ENCODE assay signal across 21 cellular contexts in genomic region chr11:86145439-86146156, GRCh38.
DNase-seq lines count a peak whose midpoint lies in the region; ATAC-seq and TF ChIP-seq lines count a peak whose summit lies in the region.
"Had no signal": no experiment of that assay in that cellular context is flagged by ENCODE, and none has a peak within 500 bp of the region (broad histone marks: within the 10 kb centered on the region; RNA-seq: fewer than 3 reads in every experiment).

No MANE protein-coding gene starts in this region.

- H3K9me3 Mint-ChIP-seq in progenitor cell of endocrine pancreas (ENCODE audit: low read depth) = no peaks in the 10 kb centered on the region
- H3K9me3 Mint-ChIP-seq: activated naive CD8-positive, alpha-beta T cell treated with anti-CD3 and anti-CD28 coated beads, Interleukin-2, amount 10 ng/mL, durations not matched to agents 7 days and 5 days; activated T-cell treated with anti-CD3 and anti-CD28 coated beads, Interleukin-2, amount 50 U/mL, for 24 hours; effector memory CD8-positive, alpha-beta T cell; stimulated activated memory B cell treated with anti-CD40 and anti-IgM and Interleukin-4, amounts not matched to agents 10 μg/mL and 1 μg/mL and 100 μg/mL, for 72 hours had no signal

- H3K27ac ChIP-seq in sigmoid colon = no peak overlapping the region

- no peaks in the 10 kb centered on the region for H3K36me3 ChIP-seq in sigmoid colon

- H3K4me3 Mint-ChIP-seq in progenitor cell of endocrine pancreas (ENCODE audit: low read depth) = no peak overlapping the region
- H3K4me3 Mint-ChIP-seq: activated CD4-positive, alpha-beta T cell treated with anti-CD3 and anti-CD28 coated beads, Interleukin-2, amount 10 ng/mL, durations not matched to agents 7 days and 5 days; activated naive CD8-positive, alpha-beta T cell treated with anti-CD3 and anti-CD28 coated beads, Interleukin-2, amount 10 ng/mL, durations not matched to agents 7 days and 5 days; activated T-cell treated with anti-CD3 and anti-CD28 coated beads, Interleukin-2, amount 50 U/mL, for 24 hours; stimulated activated memory B cell treated with anti-CD40 and anti-IgM and Interleukin-4, amounts not matched to agents 10 μg/mL and 1 μg/mL and 100 μg/mL, for 72 hours had no signal

- intact Hi-C loops in sigmoid colon (cut with DNase I) = no loop called here

- TF ChIP-seq POLR2A in erythroblast (IDR thresholded peaks at IDR 0.05; ENCODE audit: low read length) = no peak
- TF ChIP-seq POLR2A in sigmoid colon (IDR thresholded peaks at IDR 0.05) = no peak

- TF ChIP-seq CTCF in progenitor cell of endocrine pancreas (IDR thresholded peaks at IDR 0.05; ENCODE audit: unreplicated experiment) (no peak), sigmoid colon (IDR thresholded peaks at IDR 0.05) (no peak), omental fat pad (IDR thresholded peaks at IDR 0.05) (no peak)

- H3K27me3 ChIP-seq in sigmoid colon = no peaks in the 10 kb centered on the region

- peaks cover 0 to 11% (median 8%) of the 10 kb centered on the region in 4 donors for H3K4me1 ChIP-seq in sigmoid colon

- no peaks in the 10 kb centered on the region for H3K36me3 Mint-ChIP-seq in progenitor cell of endocrine pancreas (ENCODE audit: insufficient read depth)
- H3K36me3 Mint-ChIP-seq: stimulated activated memory B cell treated with anti-CD40 and anti-IgM and Interleukin-4, amounts not matched to agents 10 μg/mL and 1 μg/mL and 100 μg/mL, for 72 hours had no signal

- no peak overlapping the region for H3K4me3 ChIP-seq in sigmoid colon

- H3K9me3 ChIP-seq in sigmoid colon = no peaks in the 10 kb centered on the region

- H3K4me1 Mint-ChIP-seq in progenitor cell of endocrine pancreas (ENCODE audit: low read depth) = peaks cover 14% of the 10 kb centered on the region

- no peak for TF ChIP-seq EP300 in sigmoid colon (IDR thresholded peaks at IDR 0.05)

- 67 to 82% methylated on average over 5 of the region's 5 CpGs for WGBS in sigmoid colon, 2 donors

- peak; percentile 87 to 96 for DNase-seq in erythroblast (lab: John Stamatoyannopoulos, UW)
- DNase-seq in progenitor cell of endocrine pancreas (ENCODE audit: low spot score, unreplicated experiment) = no peak
- DNase-seq in cortex of kidney (lab: John Stamatoyannopoulos, UW) = no peak
- no peak for DNase-seq in activated CD4-positive, alpha-beta T cell treated with anti-CD3 and anti-CD28 coated beads for 4 hours
- DNase-seq in sigmoid colon = no peak
- DNase-seq in omental fat pad (ENCODE audit: low spot score) = no peak
- DNase-seq: activated CD4-positive, alpha-beta T cell treated with anti-CD3 and anti-CD28 coated beads, Interleukin-2, amount 10 ng/mL, durations not matched to agents 7 days and 5 days; activated naive CD8-positive, alpha-beta T cell treated with anti-CD3 and anti-CD28 coated beads, Interleukin-2, amount 10 ng/mL, durations not matched to agents 7 days and 5 days; activated T-cell treated with anti-CD3 and anti-CD28 coated beads, Interleukin-2, amount 50 U/mL, for 24 hours; AML-193; effector memory CD8-positive, alpha-beta T cell; foreskin fibroblast; MM.1S; NCI-H2081; NK-92 treated with Interleukin-12 subunit alpha and Interleukin-12 subunit beta, amount 100 ng/mL, for 24 hours; nucleus accumbens; trophoblast cell had no signal

- peak overlapping the region; percentile 19 for H3K27ac Mint-ChIP-seq in progenitor cell of endocrine pancreas
- H3K27ac Mint-ChIP-seq: activated naive CD8-positive, alpha-beta T cell treated with anti-CD3 and anti-CD28 coated beads, Interleukin-2, amount 10 ng/mL, durations not matched to agents 7 days and 5 days; activated T-cell treated with anti-CD3 and anti-CD28 coated beads, Interleukin-2, amount 50 U/mL, for 24 hours; stimulated activated memory B cell treated with anti-CD40 and anti-IgM and Interleukin-4, amounts not matched to agents 10 μg/mL and 1 μg/mL and 100 μg/mL, for 72 hours had no signal

- no peaks in the 10 kb centered on the region for H3K27me3 Mint-ChIP-seq in progenitor cell of endocrine pancreas
- H3K27me3 Mint-ChIP-seq: activated CD4-positive, alpha-beta T cell treated with anti-CD3 and anti-CD28 coated beads, Interleukin-2, amount 10 ng/mL, durations not matched to agents 7 days and 5 days; activated T-cell treated with anti-CD3 and anti-CD28 coated beads, Interleukin-2, amount 50 U/mL, for 24 hours; effector memory CD8-positive, alpha-beta T cell; stimulated activated memory B cell treated with anti-CD40 and anti-IgM and Interleukin-4, amounts not matched to agents 10 μg/mL and 1 μg/mL and 100 μg/mL, for 72 hours had no signal

- ATAC-seq in GM18907 (IDR thresholded peaks at IDR 0.05; ENCODE audit: unreplicated experiment) = peak; percentile 51
- peak; percentile 48 for ATAC-seq in HG03378 (IDR thresholded peaks at IDR 0.05; ENCODE audit: unreplicated experiment)
- no peak for ATAC-seq in omental fat pad (ENCODE audit: low FRiP score)
- ATAC-seq: effector memory CD8-positive, alpha-beta T cell; Right ventricle myocardium inferior; stimulated activated memory B cell treated with anti-CD40 and anti-IgM and Interleukin-4, amounts not matched to agents 10 μg/mL and 1 μg/mL and 100 μg/mL, for 72 hours had no signal

Comparison
In these comparisons a context has a peak if more than half of its experiments do, and no peak if none do; other contexts are left out.
1. DNase-seq: peak in erythroblast (2 of 2); none in progenitor cell of endocrine pancreas (single experiment), cortex of kidney (single experiment), activated CD4-positive, alpha-beta T cell treated with anti-CD3 and anti-CD28 coated beads for 4 hours (0 of 2), sigmoid colon (single experiment) and omental fat pad (single experiment).